9 cellular contexts compared by ENCODE assay signal in genomic region chr16:75244844-75245758, GRCh38. TPM values are rescaled to one million over a fixed set of nuclear protein-coding genes. Genes with fewer than 3 reads are reported as not detected.
DNase-seq lines count a peak whose midpoint lies in the region; FAIRE-seq and TF ChIP-seq lines count a peak whose summit lies in the region.
"Had no signal": no experiment of that assay in that cellular context is flagged by ENCODE, and none has a peak within 500 bp of the region (broad histone marks: within the 10 kb centered on the region; RNA-seq: fewer than 3 reads in every experiment).

No MANE protein-coding gene starts in this region.

- peak; percentile 60 for DNase-seq in GM12892 (ENCODE audit: insufficient read length)
- DNase-seq in Karpas-422, result no peak
- DNase-seq in chondrocyte (ENCODE audit: low spot score), result no peak
- DNase-seq in activated T-cell treated with anti-CD3 and anti-CD28 coated beads for 4 hours, result no peak
- DNase-seq in NCI-H345 treated with DMSO at 0.1 percent for 48 hours (lab: John Stamatoyannopoulos, UW; ENCODE audit: unreplicated experiment), result no peak
- DNase-seq in NCI-H1930 (lab: John Stamatoyannopoulos, UW), result no peak

- H3K27ac ChIP-seq in Karpas-422 (ENCODE audit: low read length), result peak overlapping the region; percentile 29; the same call in 1 of the 2 replicates
- H3K27ac ChIP-seq in layer of hippocampus (ENCODE audit: low read depth, low read length), result peak overlapping the region; percentile 99
- H3K27ac ChIP-seq in subcutaneous abdominal adipose tissue (ENCODE audit: low read depth, low read length), result peak overlapping the region; percentile 94

- no peaks in the 10 kb centered on the region for H3K27me3 ChIP-seq in Karpas-422 (ENCODE audit: low read length)
- no peaks in the 10 kb centered on the region for H3K27me3 ChIP-seq in layer of hippocampus (ENCODE audit: control insufficient read depth, insufficient read depth, low read length)
- no peaks in the 10 kb centered on the region for H3K27me3 ChIP-seq in subcutaneous abdominal adipose tissue (ENCODE audit: control insufficient read depth in 5 of 5, insufficient read depth in 4 of 5, low read length in 5 of 5)

- H3K4me1 ChIP-seq in Karpas-422 (ENCODE audit: low read length) (peaks cover 33% of the 10 kb centered on the region), subcutaneous abdominal adipose tissue (ENCODE audit: control insufficient read depth in 5 of 5, insufficient read depth in 5 of 5, low read length in 5 of 5) (peaks cover 23 to 82% (median 80%) of the 10 kb centered on the region in 5 donors)

- no peaks in the 10 kb centered on the region for H3K27me3 Mint-ChIP-seq in chondrocyte (ENCODE audit: low read depth)

- peak overlapping the region; percentile 15 for H3K4me2 ChIP-seq in Karpas-422 (ENCODE audit: low read depth, low read length, poor library complexity, severe bottlenecking)

- no peaks in the 10 kb centered on the region for H3K9me2 ChIP-seq in Karpas-422 (replicated peaks; ENCODE audit: insufficient read depth, low read length)

- FAIRE-seq in GM12892 (lab: Jason Lieb, UNC), result no peak

- H3K9me3 Mint-ChIP-seq in chondrocyte (ENCODE audit: low read depth), result no peaks in the 10 kb centered on the region
- H3K9me3 Mint-ChIP-seq: T-helper 1 cell treated with Interleukin-12 subunit alpha and Interleukin-12 subunit beta and Interleukin-4 antibody, amounts not matched to agents 30 μg/mL and 1 μg/mL, for 36 hours had no signal

- H3K4me3 Mint-ChIP-seq in chondrocyte (ENCODE audit: unreplicated experiment), result peak overlapping the region; percentile 60
- H3K4me3 Mint-ChIP-seq: T-helper 1 cell treated with Interleukin-12 subunit alpha and Interleukin-12 subunit beta and Interleukin-4 antibody, amounts not matched to agents 30 μg/mL and 1 μg/mL, for 36 hours had no signal

- no peak for TF ChIP-seq POLR2A in GM12892 (IDR thresholded peaks at IDR 0.05; ENCODE audit: low read depth, low read length)

- peaks cover 15% of the 10 kb centered on the region for H3K36me3 Mint-ChIP-seq in chondrocyte (ENCODE audit: low read depth)

- H3K9ac ChIP-seq in Karpas-422 (ENCODE audit: low read length), result peak overlapping the region; percentile 14; the same call in 1 of the 2 replicates
- peak overlapping the region; percentile 56 to 74 (median 64) for H3K9ac ChIP-seq in subcutaneous abdominal adipose tissue (ENCODE audit: low read length in 5 of 5)

- peak overlapping the region; percentile 100 for H3K27ac Mint-ChIP-seq in chondrocyte (ENCODE audit: unreplicated experiment)
- H3K27ac Mint-ChIP-seq: T-helper 1 cell treated with Interleukin-12 subunit alpha and Interleukin-12 subunit beta and Interleukin-4 antibody, amounts not matched to agents 30 μg/mL and 1 μg/mL, for 36 hours had no signal

- no peak overlapping the region for H2AFZ ChIP-seq in Karpas-422 (ENCODE audit: low read length)

- H4K20me1 ChIP-seq in Karpas-422 (ENCODE audit: insufficient read depth, low read depth, low read length), result peaks cover 12% of the 10 kb centered on the region; the same call in 1 of the 2 replicates

- H3K4me1 Mint-ChIP-seq in chondrocyte (ENCODE audit: low read depth), result peaks cover 92% of the 10 kb centered on the region

- peak; percentile 10 for TF ChIP-seq CTCF in chondrocyte (IDR thresholded peaks at IDR 0.05)

- H3K9me3 ChIP-seq in Karpas-422 (ENCODE audit: low read length) (no peaks in the 10 kb centered on the region), subcutaneous abdominal adipose tissue (ENCODE audit: control insufficient read depth in 5 of 5, low read length in 5 of 5) (no peaks in the 10 kb centered on the region)

- no peaks in the 10 kb centered on the region for H3K36me3 ChIP-seq in Karpas-422 (ENCODE audit: insufficient read depth, low read length)
- peaks cover 0 to 30% (median 24%) of the 10 kb centered on the region in 5 donors for H3K36me3 ChIP-seq in subcutaneous abdominal adipose tissue (ENCODE audit: control insufficient read depth in 5 of 5, insufficient read depth in 5 of 5, low read length in 5 of 5)

- H3K4me3 ChIP-seq in Karpas-422 (ENCODE audit: low read length), result no peak overlapping the region
- H3K4me3 ChIP-seq in subcutaneous abdominal adipose tissue (ENCODE audit: low read depth in 1 of 5, low read length in 5 of 5), result peak overlapping the region in 1 of 5 donors; percentile 27

- peaks cover 61% of the 10 kb centered on the region for H3K79me2 ChIP-seq in Karpas-422 (ENCODE audit: low read length)

RNA-seq across cellular contexts. Expression of gene BCAR1, which starts 6.3 kb away (rescaled TPM):
- 1.5 TPM for polyA plus RNA-seq in GM12892 (2012; ENCODE audit: missing spikeins)
- total RNA-seq in Karpas-422 (2014; rRNA removed; shearing (Covaris generic); ENCODE audit: low replicate concordance), result 9.2 and 20.5 TPM in 2 replicates
- total RNA-seq in chondrocyte, result 125 to 140 TPM (median 125 TPM) in 3 replicates

RNA-seq across cellular contexts. Expression of gene CTRB1, which starts 26.3 kb away (rescaled TPM):
- polyA plus RNA-seq in GM12892 (2012; ENCODE audit: missing spikeins), result not detected
- total RNA-seq in Karpas-422 (2014; rRNA removed; shearing (Covaris generic); ENCODE audit: low replicate concordance), result not detected in 2 replicates
- total RNA-seq in chondrocyte, result not detected in 3 replicates

RNA-seq across cellular contexts. Expression of gene CTRB2, which starts 38.1 kb away (rescaled TPM):
- not detected for polyA plus RNA-seq in GM12892 (2012; ENCODE audit: missing spikeins)
- total RNA-seq in Karpas-422 (2014; rRNA removed; shearing (Covaris generic); ENCODE audit: low replicate concordance), result not detected in 2 replicates
- not detected in 3 replicates for total RNA-seq in chondrocyte

Comparison
In these comparisons a context has a peak if more than half of its experiments do, and no peak if none do; other contexts are left out.
1. H3K27ac ChIP-seq: peak in every context shown above with its lines; median percentile 99 in layer of hippocampus; 94 in subcutaneous abdominal adipose tissue; 29 in Karpas-422.